1 cellular context compared by ENCODE assay signal in the genomic region with DNA sequence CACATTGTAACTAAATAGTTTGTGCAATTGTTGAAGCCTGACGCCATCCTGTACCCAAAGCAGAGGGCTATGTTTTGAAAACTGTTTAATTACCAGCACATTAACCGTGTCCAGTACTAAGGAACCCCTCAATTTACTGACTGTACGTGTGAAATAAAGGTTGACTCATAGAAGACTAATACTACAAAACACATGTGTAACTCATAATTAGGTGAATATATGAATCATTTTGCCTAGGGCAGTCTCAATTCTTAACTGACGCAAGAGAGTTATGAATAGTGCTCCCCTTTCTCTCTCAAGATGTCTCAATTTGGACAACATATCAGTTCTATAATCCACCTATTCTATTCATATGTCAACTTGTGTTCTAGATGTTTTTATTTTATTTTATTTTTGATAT.
TF ChIP-seq lines count a peak whose summit lies in the region.

No MANE protein-coding gene starts in this region.

TF ChIP-seq in GM23338, 12 proteins besides CTCF, POLR2A, EP300 and RAD21 (continued from another document):
- TF ChIP-seq, protein P1, sequence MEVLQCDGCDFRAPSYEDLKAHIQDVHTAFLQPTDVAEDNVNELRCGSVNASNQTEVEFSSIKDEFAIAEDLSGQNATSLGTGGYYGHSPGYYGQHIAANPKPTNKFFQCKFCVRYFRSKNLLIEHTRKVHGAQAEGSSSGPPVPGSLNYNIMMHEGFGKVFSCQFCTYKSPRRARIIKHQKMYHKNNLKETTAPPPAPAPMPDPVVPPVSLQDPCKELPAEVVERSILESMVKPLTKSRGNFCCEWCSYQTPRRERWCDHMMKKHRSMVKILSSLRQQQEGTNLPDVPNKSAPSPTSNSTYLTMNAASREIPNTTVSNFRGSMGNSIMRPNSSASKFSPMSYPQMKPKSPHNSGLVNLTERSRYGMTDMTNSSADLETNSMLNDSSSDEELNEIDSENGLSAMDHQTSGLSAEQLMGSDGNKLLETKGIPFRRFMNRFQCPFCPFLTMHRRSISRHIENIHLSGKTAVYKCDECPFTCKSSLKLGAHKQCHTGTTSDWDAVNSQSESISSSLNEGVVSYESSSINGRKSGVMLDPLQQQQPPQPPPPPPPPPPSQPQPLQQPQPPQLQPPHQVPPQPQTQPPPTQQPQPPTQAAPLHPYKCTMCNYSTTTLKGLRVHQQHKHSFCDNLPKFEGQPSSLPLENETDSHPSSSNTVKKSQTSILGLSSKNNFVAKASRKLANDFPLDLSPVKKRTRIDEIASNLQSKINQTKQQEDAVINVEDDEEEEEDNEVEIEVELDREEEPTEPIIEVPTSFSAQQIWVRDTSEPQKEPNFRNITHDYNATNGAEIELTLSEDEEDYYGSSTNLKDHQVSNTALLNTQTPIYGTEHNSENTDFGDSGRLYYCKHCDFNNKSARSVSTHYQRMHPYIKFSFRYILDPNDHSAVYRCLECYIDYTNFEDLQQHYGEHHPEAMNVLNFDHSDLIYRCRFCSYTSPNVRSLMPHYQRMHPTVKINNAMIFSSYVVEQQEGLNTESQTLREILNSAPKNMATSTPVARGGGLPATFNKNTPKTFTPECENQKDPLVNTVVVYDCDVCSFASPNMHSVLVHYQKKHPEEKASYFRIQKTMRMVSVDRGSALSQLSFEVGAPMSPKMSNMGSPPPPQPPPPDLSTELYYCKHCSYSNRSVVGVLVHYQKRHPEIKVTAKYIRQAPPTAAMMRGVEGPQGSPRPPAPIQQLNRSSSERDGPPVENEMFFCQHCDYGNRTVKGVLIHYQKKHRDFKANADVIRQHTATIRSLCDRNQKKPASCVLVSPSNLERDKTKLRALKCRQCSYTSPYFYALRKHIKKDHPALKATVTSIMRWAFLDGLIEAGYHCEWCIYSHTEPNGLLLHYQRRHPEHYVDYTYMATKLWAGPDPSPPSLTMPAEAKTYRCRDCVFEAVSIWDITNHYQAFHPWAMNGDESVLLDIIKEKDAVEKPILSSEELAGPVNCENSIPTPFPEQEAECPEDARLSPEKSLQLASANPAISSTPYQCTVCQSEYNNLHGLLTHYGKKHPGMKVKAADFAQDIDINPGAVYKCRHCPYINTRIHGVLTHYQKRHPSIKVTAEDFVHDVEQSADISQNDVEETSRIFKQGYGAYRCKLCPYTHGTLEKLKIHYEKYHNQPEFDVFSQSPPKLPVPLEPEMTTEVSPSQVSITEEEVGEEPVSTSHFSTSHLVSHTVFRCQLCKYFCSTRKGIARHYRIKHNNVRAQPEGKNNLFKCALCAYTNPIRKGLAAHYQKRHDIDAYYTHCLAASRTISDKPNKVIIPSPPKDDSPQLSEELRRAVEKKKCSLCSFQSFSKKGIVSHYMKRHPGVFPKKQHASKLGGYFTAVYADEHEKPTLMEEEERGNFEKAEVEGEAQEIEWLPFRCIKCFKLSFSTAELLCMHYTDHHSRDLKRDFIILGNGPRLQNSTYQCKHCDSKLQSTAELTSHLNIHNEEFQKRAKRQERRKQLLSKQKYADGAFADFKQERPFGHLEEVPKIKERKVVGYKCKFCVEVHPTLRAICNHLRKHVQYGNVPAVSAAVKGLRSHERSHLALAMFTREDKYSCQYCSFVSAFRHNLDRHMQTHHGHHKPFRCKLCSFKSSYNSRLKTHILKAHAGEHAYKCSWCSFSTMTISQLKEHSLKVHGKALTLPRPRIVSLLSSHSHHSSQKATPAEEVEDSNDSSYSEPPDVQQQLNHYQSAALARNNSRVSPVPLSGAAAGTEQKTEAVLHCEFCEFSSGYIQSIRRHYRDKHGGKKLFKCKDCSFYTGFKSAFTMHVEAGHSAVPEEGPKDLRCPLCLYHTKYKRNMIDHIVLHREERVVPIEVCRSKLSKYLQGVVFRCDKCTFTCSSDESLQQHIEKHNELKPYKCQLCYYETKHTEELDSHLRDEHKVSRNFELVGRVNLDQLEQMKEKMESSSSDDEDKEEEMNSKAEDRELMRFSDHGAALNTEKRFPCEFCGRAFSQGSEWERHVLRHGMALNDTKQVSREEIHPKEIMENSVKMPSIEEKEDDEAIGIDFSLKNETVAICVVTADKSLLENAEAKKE (CRISPR knock-in tag; IDR thresholded peaks at IDR 0.05) = no peak
TF ChIP-seq in GM23338: peak in this region for 0.
